In the genomic region with DNA sequence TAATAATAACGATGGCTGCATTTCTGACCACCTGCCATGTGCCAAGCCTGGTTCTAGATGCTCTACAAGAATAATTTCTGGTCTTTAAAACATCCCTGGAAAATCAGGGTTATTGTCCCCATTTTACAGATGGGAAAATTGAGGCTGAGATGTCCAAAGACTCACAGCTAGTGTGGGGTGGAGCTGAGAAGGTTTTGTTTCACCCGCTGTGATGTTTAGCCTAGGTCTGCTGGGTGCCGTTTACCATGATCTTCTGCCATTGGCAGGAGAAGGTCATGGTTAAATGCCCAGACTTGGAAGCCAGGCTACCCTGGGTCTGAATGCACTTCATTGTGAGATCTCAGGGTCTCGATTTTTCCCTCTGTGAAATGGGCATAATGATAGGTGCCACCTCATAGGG, we compare ENCODE assay signal across 19 cellular contexts.
DNase-seq lines count a peak whose midpoint lies in the region; ATAC-seq and TF ChIP-seq lines count a peak whose summit lies in the region.
"Had no signal": no experiment of that assay in that cellular context is flagged by ENCODE, and none has a peak within 500 bp of the region (broad histone marks: within the 10 kb centered on the region; RNA-seq: fewer than 3 reads in every experiment).

No MANE protein-coding gene starts in this region.

- 87 to 91% methylated on average over 4 of the region's 4 CpGs for WGBS in endodermal cell (ENCODE audit: insufficient coverage in 1 of 2, insufficient read length in 1 of 2), 2 experiments
- WGBS in aorta, 2 donors = 85 to 91% methylated on average over 4 of the region's 4 CpGs

- no peaks in the 10 kb centered on the region for H3K27me3 Mint-ChIP-seq in CD4-positive, alpha-beta T cell
- H3K27me3 Mint-ChIP-seq in endodermal cell (ENCODE audit: insufficient read depth) = no peaks in the 10 kb centered on the region
- H3K27me3 Mint-ChIP-seq in neural progenitor cell (ENCODE audit: insufficient read depth, low read depth) = peaks cover 7% of the 10 kb centered on the region

- H4K20me1 ChIP-seq in neural progenitor cell (ENCODE audit: low read depth) = peaks cover 36% of the 10 kb centered on the region

- H3K9me3 ChIP-seq in CD4-positive, alpha-beta T cell (ENCODE audit: control insufficient read depth, low read length) = no peaks in the 10 kb centered on the region
- no peaks in the 10 kb centered on the region for H3K9me3 ChIP-seq in RWPE2 (ENCODE audit: severe bottlenecking)
- H3K9me3 ChIP-seq in endodermal cell (ENCODE audit: control insufficient read depth, low read length) = peaks cover 7% of the 10 kb centered on the region
- no peaks in the 10 kb centered on the region for H3K9me3 ChIP-seq in neural progenitor cell (ENCODE audit: low read depth)
- H3K9me3 ChIP-seq in aorta (ENCODE audit: control insufficient read depth, low read length) = no peaks in the 10 kb centered on the region
- H3K9me3 ChIP-seq: BE2C had no signal

- H3K9ac ChIP-seq in endodermal cell (ENCODE audit: extremely low read depth, low read length, poor library complexity, severe bottlenecking) (no peak overlapping the region), neural progenitor cell (no peak overlapping the region)

- H3K4me1 ChIP-seq in RWPE2 (ENCODE audit: insufficient read depth, poor library complexity, severe bottlenecking) (peaks cover 26% of the 10 kb centered on the region), endodermal cell (ENCODE audit: control insufficient read depth, insufficient read depth, low read length) (peaks cover 2% of the 10 kb centered on the region), neural progenitor cell (peaks cover 15% of the 10 kb centered on the region), aorta (ENCODE audit: control insufficient read depth in 1 of 2, insufficient read depth in 2 of 2, low read length in 2 of 2) (no peaks in the 10 kb centered on the region)
- H3K4me1 ChIP-seq: BE2C had no signal

- H3K27me3 ChIP-seq in CD4-positive, alpha-beta T cell (ENCODE audit: control insufficient read depth, insufficient read depth, low read length) = no peaks in the 10 kb centered on the region
- no peaks in the 10 kb centered on the region for H3K27me3 ChIP-seq in RWPE2 (ENCODE audit: insufficient read depth, poor library complexity, severe bottlenecking)
- H3K27me3 ChIP-seq in endodermal cell (ENCODE audit: control insufficient read depth, insufficient read depth, low read length, poor library complexity, severe bottlenecking) = no peaks in the 10 kb centered on the region
- H3K27me3 ChIP-seq in neural progenitor cell = no peaks in the 10 kb centered on the region
- no peaks in the 10 kb centered on the region for H3K27me3 ChIP-seq in aorta (ENCODE audit: control insufficient read depth in 1 of 2, insufficient read depth in 2 of 2, low read length in 1 of 2)
- H3K27me3 ChIP-seq: BE2C had no signal

- H3K4me3 ChIP-seq in RWPE2 (ENCODE audit: severe bottlenecking) (no peak overlapping the region), endodermal cell (ENCODE audit: low read length) (no peak overlapping the region), neural progenitor cell (no peak overlapping the region), aorta (ENCODE audit: low read length in 2 of 2) (no peak overlapping the region)

- CTCF ChIA-PET in CD4-positive, alpha-beta T cell (lab: Charles Lee) = no interaction called here

- H3K36me3 ChIP-seq in RWPE2 (ENCODE audit: low read depth) = peaks cover 77% of the 10 kb centered on the region
- peaks cover 28% of the 10 kb centered on the region for H3K36me3 ChIP-seq in endodermal cell (ENCODE audit: control insufficient read depth, insufficient read depth, low read length)
- H3K36me3 ChIP-seq in neural progenitor cell = no peaks in the 10 kb centered on the region
- H3K36me3 ChIP-seq in aorta (ENCODE audit: control insufficient read depth in 1 of 2, insufficient read depth in 2 of 2, low read length in 1 of 2) = no peaks in the 10 kb centered on the region
- H3K36me3 ChIP-seq: BE2C had no signal

- H3K36me3 Mint-ChIP-seq in CD4-positive, alpha-beta T cell (ENCODE audit: low read depth) = peaks cover 24% of the 10 kb centered on the region
- H3K36me3 Mint-ChIP-seq in endodermal cell (ENCODE audit: low read depth) (peaks cover 36% of the 10 kb centered on the region), neural progenitor cell (peaks cover 14% of the 10 kb centered on the region)

- no peak overlapping the region for H3K27ac ChIP-seq in CD4-positive, alpha-beta T cell (ENCODE audit: low read depth, low read length)
- H3K27ac ChIP-seq in RWPE2 (ENCODE audit: poor library complexity, severe bottlenecking) (peak overlapping the region; percentile 76), endodermal cell (ENCODE audit: low read depth, low read length) (no peak overlapping the region), neural progenitor cell (no peak overlapping the region), aorta (ENCODE audit: low read depth in 1 of 2, low read length in 2 of 2) (no peak overlapping the region)

- TF ChIP-seq CTCF in CD4-positive, alpha-beta T cell (IDR thresholded peaks at IDR 0.05) = no peak
- TF ChIP-seq CTCF in RWPE2 (IDR thresholded peaks at IDR 0.05; ENCODE audit: poor library complexity, severe bottlenecking) (no peak), endodermal cell (conservative IDR thresholded peaks at IDR 0.05) (no peak), neural progenitor cell (IDR thresholded peaks at IDR 0.05) (no peak)

- no peaks in the 10 kb centered on the region for H3K9me3 Mint-ChIP-seq in CD4-positive, alpha-beta T cell
- H3K9me3 Mint-ChIP-seq in endodermal cell = peaks cover 8% of the 10 kb centered on the region
- H3K9me3 Mint-ChIP-seq in neural progenitor cell = peaks cover 10% of the 10 kb centered on the region

- H3K4me1 Mint-ChIP-seq in CD4-positive, alpha-beta T cell (ENCODE audit: low read depth) = peaks cover 13% of the 10 kb centered on the region
- H3K4me1 Mint-ChIP-seq in endodermal cell = peaks cover 19% of the 10 kb centered on the region
- peaks cover 23% of the 10 kb centered on the region for H3K4me1 Mint-ChIP-seq in neural progenitor cell

- peak overlapping the region; percentile 59 for H3K27ac Mint-ChIP-seq in CD4-positive, alpha-beta T cell
- peak overlapping the region; percentile 82 for H3K27ac Mint-ChIP-seq in endodermal cell
- H3K27ac Mint-ChIP-seq in neural progenitor cell = peak overlapping the region; percentile 48

- H3K79me2 ChIP-seq in neural progenitor cell (ENCODE audit: low read depth) = peaks cover 9% of the 10 kb centered on the region

- no peak overlapping the region for H3K4me3 Mint-ChIP-seq in CD4-positive, alpha-beta T cell
- H3K4me3 Mint-ChIP-seq in endodermal cell (no peak overlapping the region), neural progenitor cell (no peak overlapping the region)

- no peak for ATAC-seq in CD4-positive, alpha-beta T cell (ENCODE audit: poor library complexity)
- ATAC-seq in RWPE2 (ENCODE audit: low read depth) (no peak), GM18868 (IDR thresholded peaks at IDR 0.05; ENCODE audit: unreplicated experiment) (no peak), aorta (ENCODE audit: low FRiP score) (no peak)

- DNase-seq in CD4-positive, alpha-beta T cell = no peak
- DNase-seq in RWPE2 (ENCODE audit: low spot score) (no peak), endodermal cell (no peak), neural progenitor cell (ENCODE audit: low spot score) (no peak), OCI-M1 (lab: John Stamatoyannopoulos, UW) (no peak), NCI-H69 (lab: John Stamatoyannopoulos, UW) (no peak), aorta (no peak)
- DNase-seq: ACHN, BE2C, COR-L47, DMS153, EL, H7, MM.1S, NCI-H1105, NCI-H1694 treated with DMSO at 0.1 percent for 48 hours, NCI-H446 treated with DMSO at 0.1 percent for 48 hours, NCI-H82 had no signal

- intact Hi-C loops in CD4-positive, alpha-beta T cell (cut with DNase I, micrococcal nuclease) = loop anchor here in 1 of 2 experiments (5.0 to 10.0 kb wide), 2 partner anchors 42 to 605 kb away; no protein-coding TSS in a partner anchor
- intact Hi-C loops in aorta (cut with DNase I) = loop anchor here in 1 of 2 donors (10.0 kb wide), 1 partner anchor 105 kb away; no protein-coding TSS in a partner anchor

- peaks cover 5% of the 10 kb centered on the region for H3F3A ChIP-seq in neural progenitor cell (ENCODE audit: low read depth)

- POLR2A ChIA-PET in CD4-positive, alpha-beta T cell (lab: Charles Lee) = interaction anchor here (1.3 kb wide), 1 partner anchor 99 kb away, joined by 4 read pairs; no protein-coding TSS in a partner anchor

- no peak overlapping the region for H3K4me2 ChIP-seq in neural progenitor cell

- no peak overlapping the region for H2AFZ ChIP-seq in neural progenitor cell (replicated peaks)
